ENCODE assay signal across 15 cellular contexts in genomic region chr4:188454573-188454972, GRCh38.
A peak's percentile ranks its signal among the peaks of the same experiment; 100 is the strongest.
DNase-seq lines count a peak whose midpoint lies in the region; ATAC-seq and TF ChIP-seq lines count a peak whose summit lies in the region.
"Had no signal": no experiment of that assay in that cellular context is flagged by ENCODE, and none has a peak within 500 bp of the region (broad histone marks: within the 10 kb centered on the region; RNA-seq: fewer than 3 reads in every experiment).

No MANE protein-coding gene starts in this region.

- ATAC-seq in SK-N-SH treated with all-trans-retinoic acid at 6 μM for 48 hours (no peak), IMR-90 (ENCODE audit: low read depth) (no peak), WTC11 (peak; percentile 33), gastrocnemius medialis (no peak)
- ATAC-seq in naive thymus-derived CD4-positive, alpha-beta T cell = no peak
- ATAC-seq: CD8-positive, alpha-beta T cell had no signal

- BruUV-seq in IMR-90 (replicated peaks; lab: Mats Ljungman, UMichigan) = no TSS peak

- H4K20me1 ChIP-seq in SK-N-SH (ENCODE audit: insufficient read depth) (no peaks in the 10 kb centered on the region), IMR-90 (ENCODE audit: insufficient read depth, low read length) (no peaks in the 10 kb centered on the region), neural progenitor cell (ENCODE audit: low read depth) (no peaks in the 10 kb centered on the region)

- no peaks in the 10 kb centered on the region for H3K9me2 ChIP-seq in SK-N-SH

- H3K56ac ChIP-seq in IMR-90 (ENCODE audit: extremely low read depth, insufficient read depth, low read length) = no peak overlapping the region

- H2BK5ac ChIP-seq in IMR-90 (ENCODE audit: low read depth, low read length, poor library complexity, severe bottlenecking) = no peak overlapping the region

- H3K27ac ChIP-seq in SK-N-SH (ENCODE audit: low read depth in 2 of 2, low read length in 1 of 2) (peak overlapping the region in 1 of 2 experiments; percentile 35; a peak in 1 of 4 replicates), IMR-90 (ENCODE audit: insufficient read depth, low read length) (no peak overlapping the region), neural progenitor cell (peak overlapping the region; percentile 72), gastrocnemius medialis (no peak overlapping the region)
- H3K27ac ChIP-seq in naive thymus-derived CD4-positive, alpha-beta T cell (ENCODE audit: low read depth, low read length) = no peak overlapping the region
- H3K27ac ChIP-seq: 22Rv1 had no signal

- no peaks in the 10 kb centered on the region; the same call in 1 of the 2 replicates for H3K79me2 ChIP-seq in SK-N-SH (ENCODE audit: insufficient read depth)
- H3K79me2 ChIP-seq in neural progenitor cell (ENCODE audit: low read depth) = no peaks in the 10 kb centered on the region

- H3K4me1 Mint-ChIP-seq in WTC11 = peaks cover 77% of the 10 kb centered on the region
- peaks cover 40% of the 10 kb centered on the region for H3K4me1 Mint-ChIP-seq in neural progenitor cell
- no peaks in the 10 kb centered on the region for H3K4me1 Mint-ChIP-seq in naive thymus-derived CD4-positive, alpha-beta T cell
- H3K4me1 Mint-ChIP-seq: CD14-positive monocyte had no signal

- no peaks in the 10 kb centered on the region for H3K9me1 ChIP-seq in IMR-90 (ENCODE audit: insufficient read depth, low read length)

- H2AK5ac ChIP-seq in IMR-90 (ENCODE audit: low read depth, low read length) = no peak overlapping the region

- TF ChIP-seq POLR2A in IMR-90 (IDR thresholded peaks at IDR 0.05; ENCODE audit: low read depth, low read length) (no peak), gastrocnemius medialis (IDR thresholded peaks at IDR 0.05) (no peak)

- H3K4me2 ChIP-seq in SK-N-SH (peak overlapping the region; percentile 72), IMR-90 (ENCODE audit: low read depth, low read length) (no peak overlapping the region), neural progenitor cell (no peak overlapping the region)

- peak overlapping the region; percentile 56 to 80; a peak in 3 of 4 replicates for H3K4me3 ChIP-seq in SK-N-SH (ENCODE audit: low read depth in 2 of 2, low read length in 1 of 2)
- no peak overlapping the region for H3K4me3 ChIP-seq in IMR-90 (ENCODE audit: insufficient read depth, low read depth, low read length)
- H3K4me3 ChIP-seq in neural progenitor cell = no peak overlapping the region
- H3K4me3 ChIP-seq in naive thymus-derived CD4-positive, alpha-beta T cell (ENCODE audit: low read length) = no peak overlapping the region
- H3K4me3 ChIP-seq in gastrocnemius medialis = no peak overlapping the region

- H3K27ac Mint-ChIP-seq in WTC11 (peak overlapping the region; percentile 64), neural progenitor cell (peak overlapping the region; percentile 73)
- H3K27ac Mint-ChIP-seq in naive thymus-derived CD4-positive, alpha-beta T cell = no peak overlapping the region
- H3K27ac Mint-ChIP-seq: CD14-positive monocyte; CD8-positive, alpha-beta T cell had no signal

- WGBS in SK-N-SH (ENCODE audit: low lambda C conversion rate) = 56% methylated on average over 5 of the region's 5 CpGs
- no CpG with 5 or more reads among the region's 5 CpGs for WGBS in IMR-90 (ENCODE audit: extremely low coverage in 2 of 2, insufficient read length in 1 of 2), 2 experiments

- 0 out of 2 replicates have a peak overlapping the region, but pooled peaks have one; percentile 56 for H3K14ac ChIP-seq in IMR-90 (replicated peaks; ENCODE audit: low read depth, low read length)

- TF ChIP-seq CTCF in SK-N-SH (IDR thresholded peaks at IDR 0.05) = no peak
- no peak for TF ChIP-seq CTCF in IMR-90 (conservative IDR thresholded peaks at IDR 0.05; ENCODE audit: low read depth, low read length)
- no peak for TF ChIP-seq CTCF in WTC11 (IDR thresholded peaks at IDR 0.05)
- TF ChIP-seq CTCF in neural progenitor cell (IDR thresholded peaks at IDR 0.05) = no peak
- no peak for TF ChIP-seq CTCF in gastrocnemius medialis (IDR thresholded peaks at IDR 0.05 in 4 of 5, conservative IDR thresholded peaks at IDR 0.05 in 1 of 5)

- no peaks in the 10 kb centered on the region for H3K9me3 ChIP-seq in SK-N-SH
- no peaks in the 10 kb centered on the region for H3K9me3 ChIP-seq in IMR-90 (ENCODE audit: control insufficient read depth, insufficient read depth, low read length)
- H3K9me3 ChIP-seq in neural progenitor cell (ENCODE audit: low read depth) = no peaks in the 10 kb centered on the region
- no peaks in the 10 kb centered on the region for H3K9me3 ChIP-seq in naive thymus-derived CD4-positive, alpha-beta T cell (ENCODE audit: control insufficient read depth in 2 of 3, low read length in 3 of 3)
- H3K9me3 ChIP-seq in gastrocnemius medialis = no peaks in the 10 kb centered on the region

- DNase-seq in SK-N-SH = no peak
- DNase-seq in IMR-90 = no peak
- DNase-seq in WTC11 (ENCODE audit: low spot score) = no peak
- peak; percentile 58 for DNase-seq in neural progenitor cell (ENCODE audit: low spot score)
- DNase-seq in naive thymus-derived CD4-positive, alpha-beta T cell = no peak
- no peak for DNase-seq in superior temporal gyrus (ENCODE audit: extremely low spot score)
- no peak for DNase-seq in gastrocnemius medialis
- DNase-seq: CD8-positive, alpha-beta T cell; COR-L47; DMS153; DMS79 treated with DMSO at 0.1 percent for 48 hours; GF-D8 had no signal

- CTCF ChIA-PET in SK-N-SH (lab: Yijun Ruan, JAX) (no interaction called here), IMR-90 (lab: Yijun Ruan, JAX) (no interaction called here), WTC11 (lab: Charles Lee) (no interaction called here)
- CTCF ChIA-PET in naive thymus-derived CD4-positive, alpha-beta T cell (lab: Charles Lee) = no interaction called here

- no peak overlapping the region for H4K5ac ChIP-seq in IMR-90 (ENCODE audit: low read depth, low read length)

- peaks cover 3% of the 10 kb centered on the region; the same call in 1 of the 2 replicates for H3K36me3 Mint-ChIP-seq in WTC11
- no peaks in the 10 kb centered on the region for H3K36me3 Mint-ChIP-seq in neural progenitor cell
- no peaks in the 10 kb centered on the region for H3K36me3 Mint-ChIP-seq in naive thymus-derived CD4-positive, alpha-beta T cell
- H3K36me3 Mint-ChIP-seq: CD14-positive monocyte; CD8-positive, alpha-beta T cell had no signal

- TF ChIP-seq RAD21 in SK-N-SH (IDR thresholded peaks at IDR 0.05; ENCODE audit: low read length) = no peak
- TF ChIP-seq RAD21 in IMR-90 (IDR thresholded peaks at IDR 0.05; ENCODE audit: low read length) = no peak

- in situ Hi-C loops in IMR-90 (cut with MboI; ENCODE audit: low sequenced_read_pairs) (no loop called here), gastrocnemius medialis (cut with MboI; ENCODE audit: low sequenced_read_pairs in 4 of 4) (no loop called here)

- H3K79me1 ChIP-seq in IMR-90 (ENCODE audit: low read depth in 1 of 2, low read length in 2 of 2) = no peaks in the 10 kb centered on the region

- no peak overlapping the region for H3K4ac ChIP-seq in IMR-90 (ENCODE audit: low read depth, low read length)

- H3K27me3 ChIP-seq in SK-N-SH (ENCODE audit: insufficient read depth) (no peaks in the 10 kb centered on the region), IMR-90 (ENCODE audit: control insufficient read depth, insufficient read depth, low read length) (no peaks in the 10 kb centered on the region), neural progenitor cell (no peaks in the 10 kb centered on the region), gastrocnemius medialis (no peaks in the 10 kb centered on the region)
- H3K27me3 ChIP-seq in naive thymus-derived CD4-positive, alpha-beta T cell (ENCODE audit: control insufficient read depth in 2 of 2, insufficient read depth in 2 of 2, low read length in 2 of 2) = no peaks in the 10 kb centered on the region

- H2BK20ac ChIP-seq in IMR-90 (ENCODE audit: low read depth, low read length) = no peak overlapping the region

- no peak overlapping the region for H2BK15ac ChIP-seq in IMR-90 (ENCODE audit: low read depth, low read length)

- H3K18ac ChIP-seq in IMR-90 (ENCODE audit: low read depth, low read length) = no peak overlapping the region

- H3K9ac ChIP-seq in SK-N-SH (no peak overlapping the region), IMR-90 (ENCODE audit: low read depth, low read length) (no peak overlapping the region), neural progenitor cell (no peak overlapping the region)

- no peaks in the 10 kb centered on the region for H3K36me3 ChIP-seq in SK-N-SH (replicated peaks in 1 of 2; ENCODE audit: control insufficient read depth in 1 of 2, insufficient read depth in 2 of 2, low read length in 1 of 2)
- H3K36me3 ChIP-seq in IMR-90 (ENCODE audit: control insufficient read depth, insufficient read depth, low read length) = no peaks in the 10 kb centered on the region
- no peaks in the 10 kb centered on the region for H3K36me3 ChIP-seq in neural progenitor cell
- H3K36me3 ChIP-seq in naive thymus-derived CD4-positive, alpha-beta T cell (ENCODE audit: control insufficient read depth in 2 of 3, insufficient read depth in 3 of 3, low read length in 3 of 3) = no peaks in the 10 kb centered on the region
- H3K36me3 ChIP-seq in gastrocnemius medialis = no peaks in the 10 kb centered on the region

- H3K4me3 Mint-ChIP-seq in WTC11 (no peak overlapping the region), neural progenitor cell (no peak overlapping the region)
- H3K4me3 Mint-ChIP-seq in naive thymus-derived CD4-positive, alpha-beta T cell = no peak overlapping the region
- H3K4me3 Mint-ChIP-seq: CD14-positive monocyte; CD8-positive, alpha-beta T cell had no signal

- intact Hi-C loops in IMR-90 (cut with micrococcal nuclease) (no loop called here), gastrocnemius medialis (cut with DNase I; ENCODE audit: low total_unique reads) (no loop called here)
- intact Hi-C loops in naive thymus-derived CD4-positive, alpha-beta T cell (cut with micrococcal nuclease) = no loop called here

- dilution Hi-C loops in IMR-90 (cut with HindIII; ENCODE audit: low sequenced_read_pairs, unreplicated experiment) = no loop called here

- H3K4me1 ChIP-seq in SK-N-SH (ENCODE audit: control insufficient read depth in 1 of 2, insufficient read depth in 2 of 2, low read depth in 1 of 2, low read length in 1 of 2) (no peaks in the 10 kb centered on the region), IMR-90 (ENCODE audit: control insufficient read depth, insufficient read depth, low read length) (no peaks in the 10 kb centered on the region; the same call in 1 of the 2 replicates), neural progenitor cell (peaks cover 53% of the 10 kb centered on the region), gastrocnemius medialis (no peaks in the 10 kb centered on the region)
- no peaks in the 10 kb centered on the region for H3K4me1 ChIP-seq in naive thymus-derived CD4-positive, alpha-beta T cell (ENCODE audit: control insufficient read depth in 2 of 2, insufficient read depth in 2 of 2, low read length in 2 of 2)

- H3F3A ChIP-seq in SK-N-SH (replicated peaks; ENCODE audit: insufficient read depth) (peaks cover 13% of the 10 kb centered on the region), neural progenitor cell (ENCODE audit: low read depth) (peaks cover 35% of the 10 kb centered on the region)

- H3K27me3 Mint-ChIP-seq in WTC11 (ENCODE audit: low read depth) (no peaks in the 10 kb centered on the region), neural progenitor cell (ENCODE audit: insufficient read depth, low read depth) (peaks cover 5% of the 10 kb centered on the region)
- H3K27me3 Mint-ChIP-seq in naive thymus-derived CD4-positive, alpha-beta T cell = no peaks in the 10 kb centered on the region

- POLR2A ChIA-PET in SK-N-SH (lab: Yijun Ruan, JAX) = no interaction called here
- POLR2A ChIA-PET in IMR-90 (lab: Charles Lee; ENCODE audit: unreplicated experiment) = no interaction called here
- POLR2A ChIA-PET in WTC11 (lab: Charles Lee) = no interaction called here
- POLR2A ChIA-PET in naive thymus-derived CD4-positive, alpha-beta T cell (lab: Charles Lee) = no interaction called here

- no peak overlapping the region; the same call in 1 of the 2 replicates for H3K23ac ChIP-seq in IMR-90 (ENCODE audit: low read depth, low read length)

- peak overlapping the region in 1 of 2 experiments; percentile 47; a peak in 1 of 4 replicates for H4K8ac ChIP-seq in IMR-90 (ENCODE audit: low read depth in 2 of 2, low read length in 2 of 2)

- TF ChIP-seq EP300 in SK-N-SH (IDR thresholded peaks at IDR 0.05; ENCODE audit: borderline replicate concordance in 1 of 2, low read depth in 1 of 2, low read length in 1 of 2) = no peak

- H2BK120ac ChIP-seq in IMR-90 (ENCODE audit: low read depth, low read length) = no peak overlapping the region

- H2AK9ac ChIP-seq in IMR-90 (replicated peaks; ENCODE audit: low read depth, low read length, poor library complexity) = no peak overlapping the region

- H3K9me3 Mint-ChIP-seq in WTC11 (peaks cover 4% of the 10 kb centered on the region), neural progenitor cell (peaks cover 5% of the 10 kb centered on the region)
- H3K9me3 Mint-ChIP-seq in naive thymus-derived CD4-positive, alpha-beta T cell = peaks cover 4 to 18% (median 14%) of the 10 kb centered on the region in 11 donors

- H2AFZ ChIP-seq in SK-N-SH (ENCODE audit: low read depth) = peak overlapping the region; percentile 84; the same call in 1 of the 2 replicates
- peak overlapping the region; percentile 71 for H2AFZ ChIP-seq in IMR-90 (replicated peaks; ENCODE audit: low read length, poor library complexity)
- H2AFZ ChIP-seq in neural progenitor cell (replicated peaks) = peak overlapping the region; percentile 92

- H4K91ac ChIP-seq in IMR-90 (ENCODE audit: insufficient read depth, low read depth, low read length) = peak overlapping the region; percentile 2; the same call in 1 of the 2 replicates

Comparison
In these comparisons a context has a peak if more than half of its experiments do, and no peak if none do; other contexts are left out.
1. H3K4me3 ChIP-seq: peak in SK-N-SH (2 of 2); none in IMR-90 (single experiment), neural progenitor cell (single experiment), naive thymus-derived CD4-positive, alpha-beta T cell (single experiment) and gastrocnemius medialis (0 of 4).
2. H3K27ac Mint-ChIP-seq: peak in WTC11 (single experiment) and neural progenitor cell (single experiment); none in naive thymus-derived CD4-positive, alpha-beta T cell (0 of 9).
3. Peak in every context shown above with its lines, with median percentiles within 50 percentile points of each other: H2AFZ ChIP-seq.